23 cellular contexts compared by ENCODE assay signal in genomic region chr5:126829098-126829497, GRCh38.
"Had no signal": no experiment of that assay in that cellular context is flagged by ENCODE, and none has a peak within 500 bp of the region (broad histone marks: within the 10 kb centered on the region; RNA-seq: fewer than 3 reads in every experiment).

No MANE protein-coding gene starts in this region.

- H3K27ac Mint-ChIP-seq: nephron progenitor cell had no signal

- H3K27ac ChIP-seq: epithelial cell of prostate, esophagus muscularis mucosa, gastrocnemius medialis, heart right ventricle, parathyroid adenoma, psoas muscle, spleen, stomach, thoracic aorta, transverse colon had no signal

- H3K79me2 ChIP-seq: parathyroid adenoma had no signal

- H3K9me3 ChIP-seq: esophagus muscularis mucosa, gastrocnemius medialis, heart right ventricle, psoas muscle, spleen, stomach, thoracic aorta, transverse colon had no signal

- H2AFZ ChIP-seq: parathyroid adenoma had no signal

- ATAC-seq: gastrocnemius medialis; heart right ventricle; naive thymus-derived CD4-positive, alpha-beta T cell; psoas muscle; sciatic nerve had no signal

- H3K27me3 Mint-ChIP-seq: naive thymus-derived CD4-positive, alpha-beta T cell had no signal

- H3K4me3 ChIP-seq: esophagus muscularis mucosa, gastrocnemius medialis, heart right ventricle, psoas muscle, spleen, stomach, thoracic aorta, transverse colon had no signal

- H3K27me3 ChIP-seq: esophagus muscularis mucosa, gastrocnemius medialis, heart right ventricle, spleen, stomach, transverse colon had no signal

- H3K9me3 Mint-ChIP-seq: naive thymus-derived CD4-positive, alpha-beta T cell; nephron progenitor cell had no signal

- H3K36me3 ChIP-seq: gastrocnemius medialis, thoracic aorta had no signal

- H3K4me3 Mint-ChIP-seq: naive thymus-derived CD4-positive, alpha-beta T cell; nephron progenitor cell had no signal

- H3K4me1 Mint-ChIP-seq: nephron progenitor cell had no signal

- DNase-seq: cortex of kidney; effector memory CD4-positive, alpha-beta T cell; gastrocnemius medialis; heart right ventricle; hypothalamus; kidney glomerular epithelial cell; mesendoderm; naive thymus-derived CD4-positive, alpha-beta T cell; nephron progenitor cell; psoas muscle; spleen; stimulated activated CD4-positive, alpha-beta T cell treated with anti-CD3 and anti-CD28 coated beads, Interleukin-15, amount 100 ng/mL, for 24 hours; stimulated activated CD4-positive, alpha-beta T cell treated with anti-CD3 and anti-CD28 coated beads, Interleukin-1b, Interleukin-23, amount 100 ng/mL, for 48 hours; stimulated activated CD4-positive, alpha-beta T cell treated with anti-CD3 and anti-CD28 coated beads, Interleukin-4, amount 100 ng/mL, for 24 hours; stimulated activated naive CD4-positive, alpha-beta T cell; stomach; substantia nigra; transverse colon had no signal

- H3K9ac ChIP-seq: parathyroid adenoma had no signal

- H3K4me1 ChIP-seq: esophagus muscularis mucosa, gastrocnemius medialis, heart right ventricle, psoas muscle, stomach, transverse colon had no signal
